In the genomic region with DNA sequence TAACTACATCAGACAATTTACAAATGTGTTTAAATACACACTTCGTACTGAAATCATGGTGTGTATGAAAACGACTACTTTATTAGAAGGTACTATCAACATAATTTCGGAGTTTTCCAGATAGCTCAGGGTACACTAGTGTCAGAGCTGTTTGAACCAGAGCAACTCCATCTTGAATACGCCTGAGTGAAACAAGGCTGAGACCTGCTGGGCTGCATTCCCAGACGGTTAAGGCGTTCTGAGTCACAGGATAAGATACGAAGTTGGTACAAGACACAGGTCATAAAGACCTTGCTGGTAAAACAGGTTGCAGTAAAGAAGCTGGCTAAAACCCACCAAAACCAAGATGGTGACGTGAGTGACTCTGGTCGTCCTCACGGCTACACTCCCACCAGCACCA, we compare ENCODE assay signal across 22 cellular contexts.
DNase-seq lines count a peak whose midpoint lies in the region; ATAC-seq, FAIRE-seq and TF ChIP-seq lines count a peak whose summit lies in the region.
"Had no signal": no experiment of that assay in that cellular context is flagged by ENCODE, and none has a peak within 500 bp of the region (broad histone marks: within the 10 kb centered on the region; RNA-seq: fewer than 3 reads in every experiment).

No MANE protein-coding gene starts in this region.

- no peak for TF ChIP-seq POLR2A in IMR-90 (IDR thresholded peaks at IDR 0.05; ENCODE audit: low read depth, low read length)

- no peak overlapping the region for H3K4me3 ChIP-seq in IMR-90 (ENCODE audit: insufficient read depth, low read depth, low read length)
- no peak overlapping the region for H3K4me3 ChIP-seq in smooth muscle cell
- H3K4me3 ChIP-seq: BLaER1 treated with 17β-estradiol and CSF1 and Interleukin-3, amounts not matched to agents 10 nM and 100 nM; GM23248; HAP-1; PC-9 had no signal

- dilution Hi-C loops in IMR-90 (cut with HindIII; ENCODE audit: low sequenced_read_pairs, unreplicated experiment): no loop called here

- no peak for TF ChIP-seq CTCF in IMR-90 (conservative IDR thresholded peaks at IDR 0.05; ENCODE audit: low read depth, low read length)
- TF ChIP-seq CTCF in smooth muscle cell (IDR thresholded peaks at IDR 0.05; ENCODE audit: borderline replicate concordance, insufficient read depth, poor library complexity, severe bottlenecking): no peak

- FAIRE-seq in frontal cortex (lab: Jason Lieb, UNC): no peak
- FAIRE-seq: HTR-8/SVneo had no signal

- H3K27ac ChIP-seq in IMR-90 (ENCODE audit: insufficient read depth, low read length) (no peak overlapping the region), smooth muscle cell (ENCODE audit: low read depth) (peak overlapping the region; percentile 80)
- H3K27ac ChIP-seq: BLaER1 treated with 17β-estradiol and CSF1 and Interleukin-3, amounts not matched to agents 10 nM and 100 nM; GM23248; PC-9; RWPE1 had no signal

- POLR2A ChIA-PET in IMR-90 (lab: Charles Lee; ENCODE audit: unreplicated experiment): no interaction called here

- H3K4me2 ChIP-seq in IMR-90 (ENCODE audit: low read depth, low read length) (no peak overlapping the region), smooth muscle cell (no peak overlapping the region)
- H3K4me2 ChIP-seq: BLaER1 treated with 17β-estradiol and CSF1 and Interleukin-3, amounts not matched to agents 10 nM and 100 nM; PC-9 had no signal

- H3K4me1 ChIP-seq in IMR-90 (ENCODE audit: control insufficient read depth, insufficient read depth, low read length) (peaks cover 4% of the 10 kb centered on the region; the same call in 1 of the 2 replicates), smooth muscle cell (ENCODE audit: low read depth) (no peaks in the 10 kb centered on the region)
- H3K4me1 ChIP-seq: BLaER1 treated with 17β-estradiol and CSF1 and Interleukin-3, amounts not matched to agents 10 nM and 100 nM; HAP-1 had no signal

- H4K20me1 ChIP-seq in IMR-90 (ENCODE audit: insufficient read depth, low read length): no peaks in the 10 kb centered on the region
- no peaks in the 10 kb centered on the region for H4K20me1 ChIP-seq in smooth muscle cell (ENCODE audit: low read depth)
- H4K20me1 ChIP-seq: BLaER1 treated with 17β-estradiol and CSF1 and Interleukin-3, amounts not matched to agents 10 nM and 100 nM had no signal

- no peaks in the 10 kb centered on the region for H3K79me1 ChIP-seq in IMR-90 (ENCODE audit: low read depth in 1 of 2, low read length in 2 of 2)

- H2BK120ac ChIP-seq in IMR-90 (ENCODE audit: low read depth, low read length): 0 out of 2 replicates have a peak overlapping the region, but pooled peaks have one; percentile 12

- H3K9ac ChIP-seq in IMR-90 (ENCODE audit: low read depth, low read length) (no peak overlapping the region), smooth muscle cell (ENCODE audit: low read depth) (no peak overlapping the region)
- H3K9ac ChIP-seq: BLaER1 treated with 17β-estradiol and CSF1 and Interleukin-3, amounts not matched to agents 10 nM and 100 nM; GM23248 had no signal

- H3K9me1 ChIP-seq in IMR-90 (ENCODE audit: insufficient read depth, low read length): no peaks in the 10 kb centered on the region

- H2BK5ac ChIP-seq in IMR-90 (ENCODE audit: low read depth, low read length, poor library complexity, severe bottlenecking): no peak overlapping the region

- H3K36me3 ChIP-seq in IMR-90 (ENCODE audit: control insufficient read depth, insufficient read depth, low read length) (no peaks in the 10 kb centered on the region), smooth muscle cell (ENCODE audit: low read depth) (no peaks in the 10 kb centered on the region)
- H3K36me3 ChIP-seq: HAP-1 had no signal

- no peak for TF ChIP-seq RAD21 in IMR-90 (IDR thresholded peaks at IDR 0.05; ENCODE audit: low read length)

- H3K14ac ChIP-seq in IMR-90 (replicated peaks; ENCODE audit: low read depth, low read length): 0 out of 2 replicates have a peak overlapping the region, but pooled peaks have one; percentile 14

- no peak overlapping the region for H2AFZ ChIP-seq in IMR-90 (replicated peaks; ENCODE audit: low read length, poor library complexity)
- no peak overlapping the region for H2AFZ ChIP-seq in smooth muscle cell (ENCODE audit: low read depth)
- H2AFZ ChIP-seq: GM23248, PC-9 had no signal

- BruUV-seq in IMR-90 (replicated peaks; lab: Mats Ljungman, UMichigan): no TSS peak

- H4K8ac ChIP-seq in IMR-90 (ENCODE audit: low read depth in 2 of 2, low read length in 2 of 2): no peak overlapping the region

- no peak overlapping the region for H3K18ac ChIP-seq in IMR-90 (ENCODE audit: low read depth, low read length)

- H4K91ac ChIP-seq in IMR-90 (ENCODE audit: insufficient read depth, low read depth, low read length): no peak overlapping the region; the same call in 1 of the 2 replicates

- no peak overlapping the region for H2BK20ac ChIP-seq in IMR-90 (ENCODE audit: low read depth, low read length)

- H2AK9ac ChIP-seq in IMR-90 (replicated peaks; ENCODE audit: low read depth, low read length, poor library complexity): no peak overlapping the region

- DNase-seq in IMR-90 (no peak), astrocyte of the hippocampus (ENCODE audit: low read depth, low spot score) (peak; percentile 20), islet precursor cell (peak; percentile 70), smooth muscle cell (lab: John Stamatoyannopoulos, UW; ENCODE audit: unreplicated experiment) (no peak), frontal cortex (ENCODE audit: low spot score in 2 of 2) (no peak)
- DNase-seq in stimulated activated naive CD4-positive, alpha-beta T cell treated with Interleukin-2 at 50 U/mL for 16 hours (lab: John Stamatoyannopoulos, UW): no peak
- DNase-seq: Calu3; CD8-positive, alpha-beta T cell; GM23248; Kasumi-1; NCI-H1105 treated with DMSO at 0.1 percent for 48 hours; NCI-H1694; NCI-H2107; NCI-H345; NCI-H526 had no signal

- H3K4ac ChIP-seq in IMR-90 (ENCODE audit: low read depth, low read length): no peak overlapping the region; the same call in 1 of the 2 replicates

- no peak overlapping the region for H2AK5ac ChIP-seq in IMR-90 (ENCODE audit: low read depth, low read length)

- no peak overlapping the region for H3K56ac ChIP-seq in IMR-90 (ENCODE audit: extremely low read depth, insufficient read depth, low read length)

- 90% methylated on average over 5 of the region's 10 CpGs; no CpG with 5 or more reads in 1 of the 2 experiments for WGBS in IMR-90 (ENCODE audit: extremely low coverage in 2 of 2, insufficient read length in 1 of 2), 2 experiments
- 77% methylated on average over 10 of the region's 10 CpGs for WGBS in smooth muscle cell (ENCODE audit: low lambda C conversion rate)

- H3K79me2 ChIP-seq in smooth muscle cell (ENCODE audit: low read depth): no peaks in the 10 kb centered on the region

- intact Hi-C loops in IMR-90 (cut with micrococcal nuclease): no loop called here

- H3K9me3 ChIP-seq in IMR-90 (ENCODE audit: control insufficient read depth, insufficient read depth, low read length): peaks cover 5% of the 10 kb centered on the region
- no peaks in the 10 kb centered on the region for H3K9me3 ChIP-seq in smooth muscle cell (replicated peaks; ENCODE audit: low read depth)
- H3K9me3 ChIP-seq: HAP-1 had no signal

- peak overlapping the region; percentile 38; the same call in 1 of the 3 replicates for H2BK15ac ChIP-seq in IMR-90 (ENCODE audit: low read depth, low read length)

- no peaks in the 10 kb centered on the region for H3F3A ChIP-seq in smooth muscle cell (ENCODE audit: low read depth)

- no peak for ATAC-seq in IMR-90 (ENCODE audit: low read depth)
- no peak for ATAC-seq in HG03097 (IDR thresholded peaks at IDR 0.05; ENCODE audit: low FRiP score, unreplicated experiment)
- no peak for ATAC-seq in GM21515 (IDR thresholded peaks at IDR 0.05; ENCODE audit: unreplicated experiment)
- ATAC-seq: CD8-positive, alpha-beta T cell had no signal

- H4K5ac ChIP-seq in IMR-90 (ENCODE audit: low read depth, low read length): no peak overlapping the region

- H3K27me3 ChIP-seq in IMR-90 (ENCODE audit: control insufficient read depth, insufficient read depth, low read length): no peaks in the 10 kb centered on the region
- no peaks in the 10 kb centered on the region for H3K27me3 ChIP-seq in smooth muscle cell (ENCODE audit: low read depth)
- H3K27me3 ChIP-seq: BLaER1 treated with 17β-estradiol and CSF1 and Interleukin-3, amounts not matched to agents 10 nM and 100 nM had no signal

- in situ Hi-C loops in IMR-90 (cut with MboI; ENCODE audit: low sequenced_read_pairs): no loop called here

- CTCF ChIA-PET in IMR-90 (lab: Yijun Ruan, JAX): interaction anchor here (0.5 to 0.7 kb wide), 3 partner anchors 11 to 63 kb away, joined by 3 to 5 read pairs (median 3); no protein-coding TSS in a partner anchor

- no peak overlapping the region for H3K23ac ChIP-seq in IMR-90 (ENCODE audit: low read depth, low read length)

TF ChIP-seq in IMR-90, 13 proteins besides CTCF, POLR2A, EP300 and RAD21:
- no peak for TF ChIP-seq MAZ (IDR thresholded peaks at IDR 0.05; ENCODE audit: borderline replicate concordance, low read depth, low read length)

Comparison
In these comparisons a context has a peak if more than half of its experiments do, and no peak if none do; other contexts are left out.
1. DNase-seq: peak in astrocyte of the hippocampus (single experiment) and islet precursor cell (single experiment); none in IMR-90 (single experiment), smooth muscle cell (single experiment), frontal cortex (0 of 2) and stimulated activated naive CD4-positive, alpha-beta T cell treated with Interleukin-2 at 50 U/mL for 16 hours (single experiment).